In the genomic region with DNA sequence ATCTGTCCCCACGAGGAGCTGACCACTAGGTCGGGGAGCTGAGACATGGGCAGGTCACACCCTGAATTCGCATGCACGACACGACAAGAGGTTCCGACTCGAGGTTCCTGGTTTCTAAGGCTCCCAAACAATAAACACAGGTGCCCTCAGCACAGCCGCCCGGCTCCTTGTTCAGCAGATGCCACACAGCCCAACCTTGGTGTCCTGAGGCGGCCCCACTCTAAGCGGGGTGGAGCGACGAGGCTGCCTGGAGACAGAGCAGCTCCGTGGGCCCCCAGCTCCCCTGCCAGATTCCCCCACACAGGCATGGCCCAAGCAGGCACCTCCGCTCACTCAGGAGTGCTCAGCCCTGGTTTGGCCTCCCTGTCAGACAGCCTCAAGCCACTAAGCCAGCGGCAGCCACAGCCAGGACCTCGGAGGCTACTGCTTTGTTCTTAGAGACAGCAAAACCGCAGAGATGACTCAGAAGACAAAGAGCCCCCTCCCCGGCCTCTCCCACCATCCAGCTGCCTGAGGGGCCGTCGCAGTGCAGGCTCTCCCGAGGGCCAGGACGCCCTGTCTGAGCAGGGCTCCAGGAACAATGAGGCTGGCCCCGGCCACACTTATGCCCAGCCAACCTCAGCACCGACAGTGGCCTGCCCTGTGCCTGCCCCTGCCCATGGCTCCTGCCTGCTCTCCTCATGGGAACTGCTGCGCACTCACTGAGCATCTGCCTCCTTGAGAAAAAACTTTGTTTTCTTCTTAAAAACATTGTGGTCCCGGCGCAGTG, we compare ENCODE assay signal across 8 cellular contexts. TPM values are rescaled to one million over a fixed set of nuclear protein-coding genes. Genes with fewer than 3 reads are reported as not detected.
DNase-seq lines count a peak whose midpoint lies in the region; ATAC-seq, FAIRE-seq and TF ChIP-seq lines count a peak whose summit lies in the region.
"Not testable (repeated sequence)": the region's sequence is repeated elsewhere in the genome, so short reads cannot be mapped to it uniquely, and the experiment has no call there.

No MANE protein-coding gene starts in this region.

- not testable (repeated sequence) for H3K27ac ChIP-seq in A549; IMR-90 (ENCODE audit: insufficient read depth, low read length); foreskin keratinocyte; HepG2 (ENCODE audit: extremely low read length, insufficient read depth, low read length); upper lobe of right lung

- not testable (repeated sequence) for H3K4ac ChIP-seq in IMR-90 (ENCODE audit: low read depth, low read length)

- H3K9me3 ChIP-seq in A549; IMR-90 (ENCODE audit: control insufficient read depth, insufficient read depth, low read length); adipocyte (ENCODE audit: control insufficient read depth, low read length); HepG2 (ENCODE audit: low read length); upper lobe of right lung: not testable (repeated sequence)

- dilution Hi-C loops in IMR-90 (cut with HindIII; ENCODE audit: low sequenced_read_pairs, unreplicated experiment), result not testable (repeated sequence)

- no CpG with 5 or more reads among the region's 28 CpGs for WGBS in A549 (ENCODE audit: missing lambda C conversion rate)
- WGBS in IMR-90 (ENCODE audit: extremely low coverage in 2 of 2, insufficient read length in 1 of 2), 2 experiments, result no CpG with 5 or more reads among the region's 28 CpGs
- no CpG with 5 or more reads among the region's 28 CpGs for WGBS in HepG2 (ENCODE audit: low lambda C conversion rate)

- H2BK120ac ChIP-seq in IMR-90 (ENCODE audit: low read depth, low read length), result not testable (repeated sequence)

- H2BK15ac ChIP-seq in IMR-90 (ENCODE audit: low read depth, low read length), result not testable (repeated sequence)

- H2AK9ac ChIP-seq in IMR-90 (replicated peaks; ENCODE audit: low read depth, low read length, poor library complexity), result not testable (repeated sequence)

- not testable (repeated sequence) for H3K9ac ChIP-seq in IMR-90 (ENCODE audit: low read depth, low read length); adipocyte (ENCODE audit: low read length); HepG2 (ENCODE audit: insufficient read depth, low read depth, low read length)

- TF ChIP-seq RAD21 in A549 (conservative IDR thresholded peaks at IDR 0.05 in 1 of 2, IDR thresholded peaks at IDR 0.05 in 1 of 2); IMR-90 (IDR thresholded peaks at IDR 0.05; ENCODE audit: low read length); HepG2 (CRISPR knock-in tag; IDR thresholded peaks at IDR 0.05): not testable (repeated sequence)

- CTCF ChIA-PET in A549 (lab: Yijun Ruan, JAX); IMR-90 (lab: Yijun Ruan, JAX); HepG2 (lab: Yijun Ruan, JAX; ENCODE audit: low intra/inter-chr PET ratio, low total read pairs): not testable (repeated sequence)

- not testable (repeated sequence) for H3K9me1 ChIP-seq in IMR-90 (ENCODE audit: insufficient read depth, low read length)

- not testable (repeated sequence) for H3K27ac Mint-ChIP-seq in natural killer cell

- H2BK20ac ChIP-seq in IMR-90 (ENCODE audit: low read depth, low read length), result not testable (repeated sequence)

- not testable (repeated sequence) for H3K36me3 Mint-ChIP-seq in natural killer cell

- not testable (repeated sequence) for H4K91ac ChIP-seq in IMR-90 (ENCODE audit: insufficient read depth, low read depth, low read length)

- H3K4me2 ChIP-seq in A549; IMR-90 (ENCODE audit: low read depth, low read length); HepG2 (ENCODE audit: low read depth, low read length): not testable (repeated sequence)

- H3K4me1 Mint-ChIP-seq in natural killer cell, result not testable (repeated sequence)

- TF ChIP-seq POLR2A in A549 (IDR thresholded peaks at IDR 0.05; ENCODE audit: low read length); IMR-90 (IDR thresholded peaks at IDR 0.05; ENCODE audit: low read depth, low read length); HepG2 (IDR thresholded peaks at IDR 0.05; ENCODE audit: insufficient read depth in 1 of 2, low read depth in 2 of 2, low read length in 2 of 2): not testable (repeated sequence)

- H3K79me2 ChIP-seq in HepG2 (ENCODE audit: insufficient read depth, low read length), result not testable (repeated sequence)

- TF ChIP-seq CTCF in A549 (IDR thresholded peaks at IDR 0.05); IMR-90 (conservative IDR thresholded peaks at IDR 0.05; ENCODE audit: low read depth, low read length); foreskin keratinocyte (conservative IDR thresholded peaks at IDR 0.05); HepG2 (CRISPR knock-in tag; IDR thresholded peaks at IDR 0.05); natural killer cell (IDR thresholded peaks at IDR 0.05); upper lobe of right lung (IDR thresholded peaks at IDR 0.05): not testable (repeated sequence)

- not testable (repeated sequence) for H3K4me3 ChIP-seq in A549; IMR-90 (ENCODE audit: insufficient read depth, low read depth, low read length); adipocyte (ENCODE audit: low read length); HepG2 (replicated peaks in 1 of 3; ENCODE audit: insufficient read depth in 1 of 3, low read depth in 2 of 3, low read length in 3 of 3); upper lobe of right lung

- not testable (repeated sequence) for H3K23ac ChIP-seq in IMR-90 (ENCODE audit: low read depth, low read length)

- H2AFZ ChIP-seq in IMR-90 (replicated peaks; ENCODE audit: low read length, poor library complexity); HepG2 (ENCODE audit: low read length): not testable (repeated sequence)

- not testable (repeated sequence) for H3K4me3 Mint-ChIP-seq in natural killer cell

- H3K4me1 ChIP-seq in A549; IMR-90 (ENCODE audit: control insufficient read depth, insufficient read depth, low read length); adipocyte (ENCODE audit: control insufficient read depth, insufficient read depth, low read length); foreskin keratinocyte; HepG2 (ENCODE audit: insufficient read depth, low read length); upper lobe of right lung: not testable (repeated sequence)

- POLR2A ChIA-PET in A549 (lab: Yijun Ruan, JAX); IMR-90 (lab: Charles Lee; ENCODE audit: unreplicated experiment); HepG2 (lab: Yijun Ruan, JAX): not testable (repeated sequence)

- not testable (repeated sequence) for H3K18ac ChIP-seq in IMR-90 (ENCODE audit: low read depth, low read length)

- H3K27me3 ChIP-seq in IMR-90 (ENCODE audit: control insufficient read depth, insufficient read depth, low read length); adipocyte (replicated peaks; ENCODE audit: control insufficient read depth, insufficient read depth, low read length); foreskin keratinocyte; HepG2 (ENCODE audit: control insufficient read depth in 1 of 2, insufficient read depth in 2 of 2, low read length in 2 of 2); upper lobe of right lung: not testable (repeated sequence)

- not testable (repeated sequence) for H3K14ac ChIP-seq in IMR-90 (replicated peaks; ENCODE audit: low read depth, low read length)

- not testable (repeated sequence) for H3K9me3 Mint-ChIP-seq in natural killer cell

- BruUV-seq in IMR-90 (replicated peaks; lab: Mats Ljungman, UMichigan); HepG2 (replicated peaks; lab: Mats Ljungman, UMichigan): not testable (repeated sequence)

- H2AK5ac ChIP-seq in IMR-90 (ENCODE audit: low read depth, low read length), result not testable (repeated sequence)

- H3K36me3 ChIP-seq in IMR-90 (ENCODE audit: control insufficient read depth, insufficient read depth, low read length); adipocyte (ENCODE audit: control insufficient read depth, insufficient read depth, low read length, severe bottlenecking); HepG2 (replicated peaks in 1 of 2; ENCODE audit: control insufficient read depth in 1 of 2, insufficient read depth in 2 of 2, low read length in 2 of 2); upper lobe of right lung: not testable (repeated sequence)

- H4K5ac ChIP-seq in IMR-90 (ENCODE audit: low read depth, low read length), result not testable (repeated sequence)

- H4K20me1 ChIP-seq in IMR-90 (ENCODE audit: insufficient read depth, low read length); HepG2 (ENCODE audit: insufficient read depth, low read length): not testable (repeated sequence)

- ATAC-seq in A549 (peak; percentile 38 to 43), IMR-90 (ENCODE audit: low read depth) (peak; percentile 61), foreskin keratinocyte (peak; percentile 63), HepG2 (peak; percentile 55), natural killer cell (peak in 2 of 3 donors; percentile 36 to 55), upper lobe of right lung (peak; percentile 58)

- not testable (repeated sequence) for H3K27me3 Mint-ChIP-seq in natural killer cell (ENCODE audit: low read depth in 2 of 2)

- not testable (repeated sequence) for FAIRE-seq in A549 (lab: Jason Lieb, UNC); HepG2 (lab: Jason Lieb, UNC)
- peak; percentile 85 for FAIRE-seq in RCC 7860 (lab: Jason Lieb, UNC)

- TF ChIP-seq EP300 in A549 (IDR thresholded peaks at IDR 0.05); HepG2 (IDR thresholded peaks at IDR 0.05; ENCODE audit: low read depth in 2 of 2, low read length in 2 of 2); HepG2 (CRISPR knock-in tag; IDR thresholded peaks at IDR 0.05; ENCODE audit: borderline replicate concordance): not testable (repeated sequence)

- not testable (repeated sequence) for H4K8ac ChIP-seq in IMR-90 (ENCODE audit: low read depth in 2 of 2, low read length in 2 of 2)

- not testable (repeated sequence) for H3K56ac ChIP-seq in IMR-90 (ENCODE audit: extremely low read depth, insufficient read depth, low read length)

- not testable (repeated sequence) for H2BK5ac ChIP-seq in IMR-90 (ENCODE audit: low read depth, low read length, poor library complexity, severe bottlenecking)

- not testable (repeated sequence) for H3K79me1 ChIP-seq in IMR-90 (ENCODE audit: low read depth in 1 of 2, low read length in 2 of 2)

- in situ Hi-C loops in IMR-90 (cut with MboI; ENCODE audit: low sequenced_read_pairs); HepG2 (cut with HindIII; ENCODE audit: extremely low pct_ligation_motif_present, low pct_unique_long_range_greater_than_20kb): not testable (repeated sequence)

- DNase-seq in A549 (ENCODE audit: low read depth in 1 of 2, low spot score in 1 of 2); IMR-90; RCC 7860 (ENCODE audit: low spot score); foreskin keratinocyte; HepG2 (ENCODE audit: low spot score); natural killer cell; upper lobe of right lung: not testable (repeated sequence)
- DNase-seq in adipocyte (ENCODE audit: low read depth), result peak; percentile 1

- intact Hi-C loops in IMR-90 (cut with micrococcal nuclease); HepG2 (cut with micrococcal nuclease; ENCODE audit: unreplicated experiment); natural killer cell (cut with micrococcal nuclease); upper lobe of right lung (cut with DNase I): not testable (repeated sequence)

RNA-seq across cellular contexts. Expression of gene SIK1, which starts 14.7 kb away (rescaled TPM):
- polyA plus RNA-seq in A549 (2011; rRNA removed) (57.5 and 74.0 TPM in 2 replicates), A549 (2017; fragmentation: RNase III; extraction: RNeasy Plus Mini Kit Qiagen cat#74134 plus additional on column Dnase treatment) (12.2 to 17.7 TPM (median 14.0 TPM) in 3 replicates), IMR-90 (2012; rRNA removed) (1.9 and 4.0 TPM in 2 replicates), foreskin keratinocyte (0.67 and 11.0 TPM in 2 replicates), HepG2 (2011; rRNA removed) (11.8 and 14.5 TPM in 2 replicates)
- polyA plus RNA-seq in A549 (2012; cell fraction: cytosol; rRNA removed), result 10.4 and 12.1 TPM in 2 replicates
- polyA plus RNA-seq in A549 (2012; cell fraction: nucleus; rRNA removed), result 25.5 and 33.0 TPM in 2 replicates
- 63.4 and 75.0 TPM in 2 replicates for polyA minus RNA-seq in A549 (2011; rRNA and poly(A)+ RNA removed)
- total RNA-seq in IMR-90 (2012; rRNA removed) (0.54 and 0.83 TPM in 2 replicates), foreskin keratinocyte (2.8 and 26.8 TPM in 2 replicates), HepG2 (2016; rRNA removed; fragmentation: Illumina TruSeq; extraction: Trizol) (4.5 and 5.2 TPM in 2 replicates), natural killer cell (100 to 1,000 TPM; 201 to 382 (median 203) TPM), upper lobe of right lung (55.2 TPM)
- 3.2 and 13.9 TPM in 2 replicates for polyA plus RNA-seq in IMR-90 (2012; cell fraction: cytosol; rRNA removed)
- 88.4 and 235 TPM in 2 replicates for polyA plus RNA-seq in IMR-90 (2012; cell fraction: nucleus; rRNA removed; ENCODE audit: low replicate concordance)
- total RNA-seq in HepG2 (2016; cell fraction: cytosol; rRNA removed; fragmentation: Illumina TruSeq; extraction: Trizol; ENCODE audit: low read depth), result 0.71 and 1.2 TPM in 2 replicates
- 2.8 and 6.2 TPM in 2 replicates for total RNA-seq in HepG2 (2016; cell fraction: insoluble cytoplasmic fraction; rRNA removed; fragmentation: Illumina TruSeq; extraction: Trizol)
- total RNA-seq in HepG2 (2016; cell fraction: membrane; rRNA removed; fragmentation: Illumina TruSeq; extraction: Trizol), result 1.0 and 1.7 TPM in 2 replicates
- total RNA-seq in HepG2 (2016; cell fraction: nucleus; rRNA removed; fragmentation: Illumina TruSeq; extraction: Trizol), result 8.3 and 8.9 TPM in 2 replicates
- 2.2 and 3.7 TPM in 2 replicates for polyA plus RNA-seq in HepG2 (2011; cell fraction: cytosol; rRNA removed)
- polyA plus RNA-seq in HepG2 (2011; cell fraction: nucleus; rRNA removed), result 16.5 and 19.0 TPM in 2 replicates
- polyA plus RNA-seq in HepG2 (2012), result 13.7 and 16.8 TPM in 2 replicates
- 0.21 and 0.24 TPM in 2 replicates for polyA plus RNA-seq in HepG2 (2016; cell fraction: cytosol; fragmentation: Illumina TruSeq; extraction: Trizol; ENCODE audit: low read depth)
- 1.5 and 2.8 TPM in 2 replicates for polyA plus RNA-seq in HepG2 (2016; cell fraction: insoluble cytoplasmic fraction; fragmentation: Illumina TruSeq; extraction: Trizol; ENCODE audit: low read depth)
- 0.62 and 0.91 TPM in 2 replicates for polyA plus RNA-seq in HepG2 (2016; cell fraction: membrane; fragmentation: Illumina TruSeq; extraction: Trizol; ENCODE audit: low read depth)
- polyA plus RNA-seq in HepG2 (2016; cell fraction: nucleus; fragmentation: Illumina TruSeq; extraction: Trizol; ENCODE audit: insufficient read depth, low read depth), result 20.9 and 35.5 TPM in 2 replicates
- 12.8 and 71.6 TPM in 2 replicates for polyA minus RNA-seq in HepG2 (2011; rRNA and poly(A)+ RNA removed; ENCODE audit: low replicate concordance)
- 14.9 and 19.3 TPM in 2 replicates for polyA minus RNA-seq in HepG2 (2011; cell fraction: cytosol; rRNA and poly(A)+ RNA removed)
- 15.5 and 29.5 TPM in 2 replicates for polyA minus RNA-seq in HepG2 (2011; cell fraction: nucleus; rRNA and poly(A)+ RNA removed)
